Comparison of ENCODE assay signal across 18 cellular contexts in the genomic region with DNA sequence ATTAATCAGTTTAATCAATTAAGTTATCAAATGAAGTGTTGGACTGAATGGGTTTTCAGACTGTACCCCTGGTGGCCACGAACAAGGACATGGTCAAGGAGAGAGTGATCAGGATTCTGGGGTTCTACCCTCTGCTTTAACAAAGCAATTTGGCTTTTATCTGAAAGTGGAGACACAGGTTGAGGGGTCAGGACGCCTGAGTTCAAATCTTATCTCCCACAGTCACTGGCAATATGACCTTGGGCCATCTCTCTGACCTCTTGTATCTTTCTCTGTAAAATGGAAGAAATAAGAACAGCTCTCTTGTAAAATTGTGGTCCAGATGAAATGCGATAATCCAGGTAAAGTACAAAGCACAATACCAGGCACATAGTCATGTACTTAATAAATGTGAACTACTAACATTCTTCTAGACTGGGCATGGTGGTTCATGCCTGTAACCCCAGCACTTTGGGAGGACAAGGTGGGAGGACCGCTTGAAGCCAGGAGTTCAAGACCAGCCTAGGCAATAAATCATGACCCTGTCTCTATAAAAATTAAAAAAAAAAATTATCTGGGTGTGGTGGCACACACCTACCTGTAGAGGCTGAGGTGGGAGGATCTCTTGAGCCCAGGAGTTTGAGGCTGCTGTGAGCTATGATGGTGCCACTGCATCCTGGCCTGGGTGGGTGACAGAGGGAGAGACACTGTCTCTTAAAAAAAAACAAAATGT.
"Had no signal": no experiment of that assay in that cellular context is flagged by ENCODE, and none has a peak within 500 bp of the region (broad histone marks: within the 10 kb centered on the region; RNA-seq: fewer than 3 reads in every experiment).

No MANE protein-coding gene starts in this region.

- H3K36me3 ChIP-seq: colonic mucosa, esophagus muscularis mucosa, gastroesophageal sphincter, heart left ventricle, left lung, lower lobe of right lung had no signal

- H3K9me3 Mint-ChIP-seq: dendritic cell treated with granulocyte-macrophage colony-stimulating factor and Interleukin-4, amounts not matched to agents 40 ng/mL and 50 ng/mL, for 4 days; effector memory CD8-positive, alpha-beta T cell; naive thymus-derived CD4-positive, alpha-beta T cell had no signal

- H3K4me3 ChIP-seq: colonic mucosa, esophagus muscularis mucosa, gastroesophageal sphincter, heart left ventricle, hepatocyte, left lung, lower lobe of right lung had no signal

- H3K9me3 ChIP-seq: colonic mucosa, esophagus muscularis mucosa, gastroesophageal sphincter, heart left ventricle, left lung, lower lobe of right lung had no signal

- H3K4me1 ChIP-seq: colonic mucosa, heart left ventricle, lower lobe of right lung had no signal

- H2AFZ ChIP-seq: hepatocyte had no signal

- H3K36me3 Mint-ChIP-seq: naive thymus-derived CD4-positive, alpha-beta T cell had no signal

- H3K4me1 Mint-ChIP-seq: naive thymus-derived CD4-positive, alpha-beta T cell had no signal

- H3K27ac Mint-ChIP-seq: dendritic cell treated with granulocyte-macrophage colony-stimulating factor and Interleukin-4, amounts not matched to agents 40 ng/mL and 50 ng/mL, for 4 days; effector memory CD8-positive, alpha-beta T cell; naive thymus-derived CD4-positive, alpha-beta T cell had no signal

- H3K27me3 ChIP-seq: colonic mucosa, esophagus muscularis mucosa, foreskin keratinocyte, gastroesophageal sphincter, heart left ventricle, hepatocyte, left lung had no signal

- H3K4me2 ChIP-seq: hepatocyte had no signal

- DNase-seq: colonic mucosa; cortex of kidney; effector CD8-positive, alpha-beta T cell; effector memory CD8-positive, alpha-beta T cell; foreskin keratinocyte; heart left ventricle; hypothalamus; left cardiac atrium; left lung; left ventricle myocardium superior; lower lobe of right lung; mesenchymal stem cell; midbrain; naive thymus-derived CD4-positive, alpha-beta T cell had no signal

- ATAC-seq: effector memory CD8-positive, alpha-beta T cell; gastroesophageal sphincter; heart left ventricle; left cardiac atrium; left lung; left ventricle myocardium superior; lower lobe of right lung; naive thymus-derived CD4-positive, alpha-beta T cell had no signal

- H3K4me3 Mint-ChIP-seq: dendritic cell treated with granulocyte-macrophage colony-stimulating factor and Interleukin-4, amounts not matched to agents 40 ng/mL and 50 ng/mL, for 4 days; effector memory CD8-positive, alpha-beta T cell; naive thymus-derived CD4-positive, alpha-beta T cell had no signal

- H3K79me2 ChIP-seq: hepatocyte had no signal

- H3K27ac ChIP-seq: colonic mucosa, esophagus muscularis mucosa, foreskin keratinocyte, gastroesophageal sphincter, heart left ventricle, hepatocyte, left lung, lower lobe of right lung had no signal
